In the genomic region with DNA sequence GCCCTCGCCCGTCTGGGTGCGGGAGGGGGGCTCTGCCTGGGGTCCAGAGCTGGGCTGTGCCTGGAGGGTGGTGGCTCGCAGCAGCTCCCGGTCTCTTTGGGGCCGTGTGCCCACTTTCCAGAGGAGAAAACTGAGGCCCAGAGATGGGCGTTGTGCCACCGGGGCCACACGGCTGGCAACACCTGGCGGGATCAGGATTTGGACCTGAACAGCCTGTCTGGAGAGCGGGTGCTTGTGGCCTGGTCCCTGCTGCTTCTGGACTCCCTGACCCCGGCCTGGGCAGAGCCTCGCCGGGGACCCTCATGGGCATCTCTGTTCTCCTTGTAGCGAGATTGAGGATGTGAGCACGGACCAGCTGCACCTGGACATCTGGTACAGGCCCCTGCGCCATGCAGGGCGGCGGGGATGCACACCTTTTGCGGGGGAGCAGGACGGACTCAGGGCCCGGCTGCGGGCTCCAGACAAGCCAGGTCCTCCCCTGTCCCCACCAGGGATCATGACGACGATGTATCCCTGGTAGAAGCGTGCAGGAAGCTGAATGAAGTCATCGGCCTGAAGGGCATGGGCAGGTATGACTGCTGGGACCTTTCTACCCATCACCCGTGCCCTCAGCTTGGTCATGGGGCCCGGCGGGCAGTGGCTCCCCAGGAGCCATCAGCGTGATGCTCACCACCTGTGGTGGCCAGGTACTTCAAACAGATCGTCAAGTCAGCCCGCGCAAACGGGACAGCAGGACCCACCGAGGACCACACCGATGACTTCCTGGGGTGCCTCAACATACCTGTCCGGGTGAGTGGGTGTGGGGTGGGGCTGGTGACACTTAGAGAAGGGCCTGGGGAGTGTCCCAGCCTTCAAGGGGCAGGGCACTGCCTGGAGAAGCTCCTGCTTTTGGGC, we compare ENCODE assay signal across 2 cellular contexts.
TF ChIP-seq lines count a peak whose summit lies in the region.

No MANE protein-coding gene starts in this region.

TF ChIP-seq in K562, 482 proteins besides CTCF, POLR2A, EP300 and RAD21:
- TF ChIP-seq ZNF134 (CRISPR knock-in tag; conservative IDR thresholded peaks at IDR 0.05) (0 out of 2 replicates have a peak, but pooled peaks have one; percentile 23), DEAF1 (CRISPR knock-in tag; IDR thresholded peaks at IDR 0.05) (no peak), BCOR (IDR thresholded peaks at IDR 0.05) (0 out of 2 replicates have a peak, but pooled peaks have one; percentile 19)

TF ChIP-seq in HEK293T, 16 proteins besides CTCF, POLR2A, EP300 and RAD21:
- TF ChIP-seq SP1 (IDR thresholded peaks at IDR 0.05) (no peak), TARDBP (IDR thresholded peaks at IDR 0.05) (no peak), SUZ12 (IDR thresholded peaks at IDR 0.05) (no peak), BHLHE40 (IDR thresholded peaks at IDR 0.05; ENCODE audit: borderline replicate concordance) (no peak), CTBP1 (IDR thresholded peaks at IDR 0.05; ENCODE audit: borderline replicate concordance) (no peak), FOXK2 (IDR thresholded peaks at IDR 0.05) (no peak), ZNF384 (IDR thresholded peaks at IDR 0.05) (no peak)
